Comparison of ENCODE assay signal across 16 cellular contexts in the genomic region with DNA sequence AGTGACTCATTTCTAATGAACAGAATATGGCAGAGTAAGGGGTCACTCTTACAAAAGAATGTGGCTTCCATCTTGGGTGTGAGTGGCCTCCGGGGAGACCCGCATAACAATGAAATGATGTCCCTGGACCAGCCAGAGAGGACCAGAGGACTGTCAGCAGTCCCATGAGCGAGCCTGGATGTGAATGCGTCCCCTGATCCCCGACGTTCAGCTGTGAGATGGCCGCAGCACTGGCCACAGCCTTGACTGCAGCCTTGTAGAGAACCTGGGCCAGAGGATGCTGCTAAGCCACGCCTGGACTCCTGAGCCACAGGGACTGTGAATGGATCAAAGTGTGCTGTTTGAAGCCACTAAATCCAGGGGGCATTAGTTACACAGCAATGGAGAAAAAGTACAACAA. TPM values are rescaled to one million over a fixed set of nuclear protein-coding genes. Genes with fewer than 3 reads are reported as not detected.
DNase-seq lines count a peak whose midpoint lies in the region; ATAC-seq and TF ChIP-seq lines count a peak whose summit lies in the region.
"Had no signal": no experiment of that assay in that cellular context is flagged by ENCODE, and none has a peak within 500 bp of the region (broad histone marks: within the 10 kb centered on the region; RNA-seq: fewer than 3 reads in every experiment).

No MANE protein-coding gene starts in this region.

- CTCF ChIA-PET in activated CD4-positive, alpha-beta T cell treated with anti-CD3 and anti-CD28 coated beads for 36 hours (lab: Charles Lee) = no interaction called here

- no peak overlapping the region for H3K4me3 Mint-ChIP-seq in GM23338
- no peak overlapping the region for H3K4me3 Mint-ChIP-seq in activated CD4-positive, alpha-beta T cell treated with anti-CD3 and anti-CD28 coated beads for 36 hours
- H3K4me3 Mint-ChIP-seq: CD4-positive, CD25-positive, alpha-beta regulatory T cell; HFFc6 had no signal

- no peaks in the 10 kb centered on the region for H3F3A ChIP-seq in GM23338 (replicated peaks; ENCODE audit: low read depth)

- H3K36me3 ChIP-seq in GM23338 (ENCODE audit: insufficient read depth) = no peaks in the 10 kb centered on the region
- H3K36me3 ChIP-seq: BLaER1 had no signal

- peaks cover 7% of the 10 kb centered on the region; the same call in 1 of the 3 replicates for H3K4me1 Mint-ChIP-seq in GM23338
- H3K4me1 Mint-ChIP-seq in activated CD4-positive, alpha-beta T cell treated with anti-CD3 and anti-CD28 coated beads for 36 hours = no peaks in the 10 kb centered on the region
- H3K4me1 Mint-ChIP-seq: CD4-positive, CD25-positive, alpha-beta regulatory T cell had no signal

- no peak overlapping the region for H3K4me3 ChIP-seq in GM23338
- H3K4me3 ChIP-seq in fibroblast of villous mesenchyme (ENCODE audit: low read depth, low read length) = peak overlapping the region; percentile 47
- H3K4me3 ChIP-seq: BLaER1 had no signal

- H3K27ac Mint-ChIP-seq in GM23338 = no peak overlapping the region
- H3K27ac Mint-ChIP-seq in activated CD4-positive, alpha-beta T cell treated with anti-CD3 and anti-CD28 coated beads for 36 hours = no peak overlapping the region
- H3K27ac Mint-ChIP-seq: CD4-positive, CD25-positive, alpha-beta regulatory T cell; HFFc6 had no signal

- no peaks in the 10 kb centered on the region for H3K27me3 ChIP-seq in GM23338 (ENCODE audit: insufficient read depth)
- H3K27me3 ChIP-seq: BLaER1 had no signal

- no peaks in the 10 kb centered on the region for H3K36me3 Mint-ChIP-seq in GM23338 (ENCODE audit: low read depth)
- H3K36me3 Mint-ChIP-seq in activated CD4-positive, alpha-beta T cell treated with anti-CD3 and anti-CD28 coated beads for 36 hours (ENCODE audit: low read depth) = no peaks in the 10 kb centered on the region
- H3K36me3 Mint-ChIP-seq: CD4-positive, CD25-positive, alpha-beta regulatory T cell had no signal

- H2AFZ ChIP-seq in GM23338 = peak overlapping the region; percentile 90; the same call in 1 of the 2 replicates

- no peaks in the 10 kb centered on the region for H3K9me3 Mint-ChIP-seq in GM23338
- peaks cover 5% of the 10 kb centered on the region for H3K9me3 Mint-ChIP-seq in activated CD4-positive, alpha-beta T cell treated with anti-CD3 and anti-CD28 coated beads for 36 hours (ENCODE audit: low read depth)
- H3K9me3 Mint-ChIP-seq: HFFc6 had no signal

- no peaks in the 10 kb centered on the region for H3K4me1 ChIP-seq in GM23338 (ENCODE audit: insufficient read depth)
- H3K4me1 ChIP-seq: BLaER1 had no signal

- TF ChIP-seq CTCF in GM23338 (conservative IDR thresholded peaks at IDR 0.05; ENCODE audit: low read depth in 2 of 2) (no peak), VCaP (conservative IDR thresholded peaks at IDR 0.05) (no peak), fibroblast of villous mesenchyme (IDR thresholded peaks at IDR 0.05; ENCODE audit: insufficient read depth, low read depth, low read length) (no peak)

- POLR2A ChIA-PET in activated CD4-positive, alpha-beta T cell treated with anti-CD3 and anti-CD28 coated beads for 36 hours (lab: Charles Lee) = no interaction called here

- intact Hi-C loops in activated CD4-positive, alpha-beta T cell treated with anti-CD3 and anti-CD28 coated beads for 36 hours (cut with DNase I, micrococcal nuclease) = no loop called here

- H3K4me2 ChIP-seq in GM23338 = no peak overlapping the region
- H3K4me2 ChIP-seq: BLaER1 had no signal

- ATAC-seq in GM23338 = no peak
- no peak for ATAC-seq in activated CD4-positive, alpha-beta T cell treated with anti-CD3 and anti-CD28 coated beads for 36 hours

- peaks cover 4% of the 10 kb centered on the region for H3K27me3 Mint-ChIP-seq in GM23338 (ENCODE audit: insufficient read depth, low read depth, poor library complexity)
- H3K27me3 Mint-ChIP-seq in activated CD4-positive, alpha-beta T cell treated with anti-CD3 and anti-CD28 coated beads for 36 hours = no peaks in the 10 kb centered on the region
- H3K27me3 Mint-ChIP-seq: CD4-positive, CD25-positive, alpha-beta regulatory T cell had no signal

- no peaks in the 10 kb centered on the region for H4K20me1 ChIP-seq in GM23338 (replicated peaks; ENCODE audit: insufficient read depth)
- H4K20me1 ChIP-seq: BLaER1 had no signal

- H3K79me2 ChIP-seq in GM23338 (replicated peaks; ENCODE audit: insufficient read depth) = no peaks in the 10 kb centered on the region

- DNase-seq in GM23338 (ENCODE audit: low spot score) (no peak), fibroblast of villous mesenchyme (ENCODE audit: low read depth) (no peak), anterior cingulate cortex (lab: John Stamatoyannopoulos, UW) (no peak), NOMO-1 treated with DMSO at 0.1 percent for 48 hours (lab: John Stamatoyannopoulos, UW; ENCODE audit: unreplicated experiment) (no peak)
- no peak for DNase-seq in activated CD4-positive, alpha-beta T cell treated with anti-CD3 and anti-CD28 coated beads for 36 hours
- DNase-seq: AML-193; CD4-positive, CD25-positive, alpha-beta regulatory T cell; DMS 273 treated with DMSO at 0.1 percent for 48 hours; DMS79 treated with DMSO at 0.1 percent for 48 hours; EL; HCEC 1CT; HFFc6; KBM-7 had no signal

- peaks cover 2% of the 10 kb centered on the region; the same call in 1 of the 2 replicates for H3K9me2 ChIP-seq in GM23338 (ENCODE audit: insufficient read depth)

- no peak overlapping the region for H3K27ac ChIP-seq in GM23338 (ENCODE audit: low read depth)
- H3K27ac ChIP-seq in VCaP = peak overlapping the region; percentile 43
- H3K27ac ChIP-seq: BLaER1, HL-60 had no signal

TF ChIP-seq in GM23338, 12 proteins besides CTCF, POLR2A, EP300 and RAD21 (continues in another document):
- TF ChIP-seq, protein P1, sequence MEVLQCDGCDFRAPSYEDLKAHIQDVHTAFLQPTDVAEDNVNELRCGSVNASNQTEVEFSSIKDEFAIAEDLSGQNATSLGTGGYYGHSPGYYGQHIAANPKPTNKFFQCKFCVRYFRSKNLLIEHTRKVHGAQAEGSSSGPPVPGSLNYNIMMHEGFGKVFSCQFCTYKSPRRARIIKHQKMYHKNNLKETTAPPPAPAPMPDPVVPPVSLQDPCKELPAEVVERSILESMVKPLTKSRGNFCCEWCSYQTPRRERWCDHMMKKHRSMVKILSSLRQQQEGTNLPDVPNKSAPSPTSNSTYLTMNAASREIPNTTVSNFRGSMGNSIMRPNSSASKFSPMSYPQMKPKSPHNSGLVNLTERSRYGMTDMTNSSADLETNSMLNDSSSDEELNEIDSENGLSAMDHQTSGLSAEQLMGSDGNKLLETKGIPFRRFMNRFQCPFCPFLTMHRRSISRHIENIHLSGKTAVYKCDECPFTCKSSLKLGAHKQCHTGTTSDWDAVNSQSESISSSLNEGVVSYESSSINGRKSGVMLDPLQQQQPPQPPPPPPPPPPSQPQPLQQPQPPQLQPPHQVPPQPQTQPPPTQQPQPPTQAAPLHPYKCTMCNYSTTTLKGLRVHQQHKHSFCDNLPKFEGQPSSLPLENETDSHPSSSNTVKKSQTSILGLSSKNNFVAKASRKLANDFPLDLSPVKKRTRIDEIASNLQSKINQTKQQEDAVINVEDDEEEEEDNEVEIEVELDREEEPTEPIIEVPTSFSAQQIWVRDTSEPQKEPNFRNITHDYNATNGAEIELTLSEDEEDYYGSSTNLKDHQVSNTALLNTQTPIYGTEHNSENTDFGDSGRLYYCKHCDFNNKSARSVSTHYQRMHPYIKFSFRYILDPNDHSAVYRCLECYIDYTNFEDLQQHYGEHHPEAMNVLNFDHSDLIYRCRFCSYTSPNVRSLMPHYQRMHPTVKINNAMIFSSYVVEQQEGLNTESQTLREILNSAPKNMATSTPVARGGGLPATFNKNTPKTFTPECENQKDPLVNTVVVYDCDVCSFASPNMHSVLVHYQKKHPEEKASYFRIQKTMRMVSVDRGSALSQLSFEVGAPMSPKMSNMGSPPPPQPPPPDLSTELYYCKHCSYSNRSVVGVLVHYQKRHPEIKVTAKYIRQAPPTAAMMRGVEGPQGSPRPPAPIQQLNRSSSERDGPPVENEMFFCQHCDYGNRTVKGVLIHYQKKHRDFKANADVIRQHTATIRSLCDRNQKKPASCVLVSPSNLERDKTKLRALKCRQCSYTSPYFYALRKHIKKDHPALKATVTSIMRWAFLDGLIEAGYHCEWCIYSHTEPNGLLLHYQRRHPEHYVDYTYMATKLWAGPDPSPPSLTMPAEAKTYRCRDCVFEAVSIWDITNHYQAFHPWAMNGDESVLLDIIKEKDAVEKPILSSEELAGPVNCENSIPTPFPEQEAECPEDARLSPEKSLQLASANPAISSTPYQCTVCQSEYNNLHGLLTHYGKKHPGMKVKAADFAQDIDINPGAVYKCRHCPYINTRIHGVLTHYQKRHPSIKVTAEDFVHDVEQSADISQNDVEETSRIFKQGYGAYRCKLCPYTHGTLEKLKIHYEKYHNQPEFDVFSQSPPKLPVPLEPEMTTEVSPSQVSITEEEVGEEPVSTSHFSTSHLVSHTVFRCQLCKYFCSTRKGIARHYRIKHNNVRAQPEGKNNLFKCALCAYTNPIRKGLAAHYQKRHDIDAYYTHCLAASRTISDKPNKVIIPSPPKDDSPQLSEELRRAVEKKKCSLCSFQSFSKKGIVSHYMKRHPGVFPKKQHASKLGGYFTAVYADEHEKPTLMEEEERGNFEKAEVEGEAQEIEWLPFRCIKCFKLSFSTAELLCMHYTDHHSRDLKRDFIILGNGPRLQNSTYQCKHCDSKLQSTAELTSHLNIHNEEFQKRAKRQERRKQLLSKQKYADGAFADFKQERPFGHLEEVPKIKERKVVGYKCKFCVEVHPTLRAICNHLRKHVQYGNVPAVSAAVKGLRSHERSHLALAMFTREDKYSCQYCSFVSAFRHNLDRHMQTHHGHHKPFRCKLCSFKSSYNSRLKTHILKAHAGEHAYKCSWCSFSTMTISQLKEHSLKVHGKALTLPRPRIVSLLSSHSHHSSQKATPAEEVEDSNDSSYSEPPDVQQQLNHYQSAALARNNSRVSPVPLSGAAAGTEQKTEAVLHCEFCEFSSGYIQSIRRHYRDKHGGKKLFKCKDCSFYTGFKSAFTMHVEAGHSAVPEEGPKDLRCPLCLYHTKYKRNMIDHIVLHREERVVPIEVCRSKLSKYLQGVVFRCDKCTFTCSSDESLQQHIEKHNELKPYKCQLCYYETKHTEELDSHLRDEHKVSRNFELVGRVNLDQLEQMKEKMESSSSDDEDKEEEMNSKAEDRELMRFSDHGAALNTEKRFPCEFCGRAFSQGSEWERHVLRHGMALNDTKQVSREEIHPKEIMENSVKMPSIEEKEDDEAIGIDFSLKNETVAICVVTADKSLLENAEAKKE (CRISPR knock-in tag; IDR thresholded peaks at IDR 0.05) = no peak
- no peak for TF ChIP-seq JUNB (IDR thresholded peaks at IDR 0.05; ENCODE audit: unreplicated experiment)
- no peak for TF ChIP-seq EZH2 (IDR thresholded peaks at IDR 0.05; ENCODE audit: low read depth, unreplicated experiment)

RNA-seq across cellular contexts. Expression of a gene that starts 53.8 kb away (rescaled TPM):
- total RNA-seq in GM23338 (2014; rRNA removed; shearing (Covaris generic)) = 0.66 and 1.4 TPM in 2 replicates
- 0.32 and 0.35 TPM in 2 replicates for polyA plus RNA-seq in GM23338 (2016; fragmentation: Nextera tagmentation; extraction: Ambion mirVana)
- total RNA-seq in fibroblast of villous mesenchyme = not detected in 2 replicates
- total RNA-seq in activated CD4-positive, alpha-beta T cell treated with anti-CD3 and anti-CD28 coated beads for 36 hours = not detected
- total RNA-seq: CD4-positive, CD25-positive, alpha-beta regulatory T cell; HFFc6 had no signal
- polyA plus RNA-seq: CD4-positive, CD25-positive, alpha-beta regulatory T cell had no signal
